17 cellular contexts compared by ENCODE assay signal in genomic region chr1:221823149-221823548, GRCh38.
DNase-seq lines count a peak whose midpoint lies in the region; ATAC-seq and TF ChIP-seq lines count a peak whose summit lies in the region.
"Had no signal": no experiment of that assay in that cellular context is flagged by ENCODE, and none has a peak within 500 bp of the region (broad histone marks: within the 10 kb centered on the region; RNA-seq: fewer than 3 reads in every experiment).

No MANE protein-coding gene starts in this region.

- H3K9ac ChIP-seq in OCI-LY3 (ENCODE audit: low read length): peak overlapping the region; percentile 67; the same call in 1 of the 2 replicates

- H3K27ac Mint-ChIP-seq in T-helper 17 cell: no peak overlapping the region
- H3K27ac Mint-ChIP-seq: activated naive CD4-positive, alpha-beta T cell treated with anti-CD3 and anti-CD28 coated beads, Interleukin-2, amount 50 U/mL, for 72 hours had no signal

- no peaks in the 10 kb centered on the region for H3K27me3 ChIP-seq in OCI-LY3 (ENCODE audit: low read depth, low read length)
- no peaks in the 10 kb centered on the region for H3K27me3 ChIP-seq in H7 (ENCODE audit: control insufficient read depth, insufficient read depth, low read length)
- H3K27me3 ChIP-seq: neutrophil, SJCRH30 had no signal

- no peak for TF ChIP-seq CTCF in OCI-LY3 (IDR thresholded peaks at IDR 0.05; ENCODE audit: low read depth, low read length)

- H2AFZ ChIP-seq in OCI-LY3 (ENCODE audit: low read depth, low read length): no peak overlapping the region

- H3K79me2 ChIP-seq in OCI-LY3 (ENCODE audit: low read length): no peaks in the 10 kb centered on the region

- peaks cover 51% of the 10 kb centered on the region for H3K4me1 ChIP-seq in OCI-LY3 (ENCODE audit: low read length)

- no peaks in the 10 kb centered on the region for H3K9me3 ChIP-seq in OCI-LY3 (ENCODE audit: insufficient read depth, low read length)
- H3K9me3 ChIP-seq in T-helper 17 cell (ENCODE audit: control insufficient read depth, low read length, poor library complexity, severe bottlenecking): no peaks in the 10 kb centered on the region
- H3K9me3 ChIP-seq: neutrophil, SJCRH30 had no signal

- DNase-seq in H7 (no peak), retina (no peak), T-helper 17 cell (no peak), iPS-NIHi7 (ENCODE audit: extremely low spot score) (no peak)
- DNase-seq: activated CD4-positive, CD25-positive, alpha-beta regulatory T cell treated with anti-CD3 and anti-CD28 coated beads, Interleukin-2, amount 50 U/mL, for 72 hours; C1 segment of cervical spinal cord; foreskin fibroblast; left colon; NCI-H446; SJCRH30; stimulated activated naive CD4-positive, alpha-beta T cell treated with Interleukin-2 at 50 U/mL for 16 hours had no signal

- H3K27ac ChIP-seq in OCI-LY3 (ENCODE audit: low read length): peak overlapping the region; percentile 93
- H3K27ac ChIP-seq: neutrophil, SJCRH30 had no signal

- H3K4me2 ChIP-seq in OCI-LY3 (ENCODE audit: low read length): peak overlapping the region; percentile 91

- no peaks in the 10 kb centered on the region for H3K27me3 Mint-ChIP-seq in T-helper 17 cell

- H3K36me3 ChIP-seq in OCI-LY3 (replicated peaks; ENCODE audit: low read depth, low read length) (no peaks in the 10 kb centered on the region), H7 (replicated peaks; ENCODE audit: control insufficient read depth, insufficient read depth, low read length) (no peaks in the 10 kb centered on the region)
- H3K36me3 ChIP-seq: neutrophil, SJCRH30 had no signal

- no peaks in the 10 kb centered on the region for H4K20me1 ChIP-seq in OCI-LY3 (ENCODE audit: insufficient read depth, low read length)

- no peak overlapping the region for H3K4me3 Mint-ChIP-seq in T-helper 17 cell

- peak overlapping the region; percentile 60 for H3K4me3 ChIP-seq in OCI-LY3 (ENCODE audit: low read length)
- H3K4me3 ChIP-seq in H7 (ENCODE audit: insufficient read depth, low read depth, low read length): no peak overlapping the region
- H3K4me3 ChIP-seq: SJCRH30 had no signal

- peaks cover 14% of the 10 kb centered on the region for H3K4me1 Mint-ChIP-seq in T-helper 17 cell

- no peaks in the 10 kb centered on the region for H3K36me3 Mint-ChIP-seq in T-helper 17 cell (ENCODE audit: low read depth)

- ATAC-seq in GM18519 (IDR thresholded peaks at IDR 0.05; ENCODE audit: low FRiP score, unreplicated experiment) (peak; percentile 73), GM21360 (IDR thresholded peaks at IDR 0.05; ENCODE audit: unreplicated experiment) (peak; percentile 62), HG02973 (IDR thresholded peaks at IDR 0.05; ENCODE audit: unreplicated experiment) (peak; percentile 73), T-helper 17 cell (no peak)
- ATAC-seq: left colon had no signal
